Comparison of ENCODE assay signal across 14 cellular contexts in the genomic region with DNA sequence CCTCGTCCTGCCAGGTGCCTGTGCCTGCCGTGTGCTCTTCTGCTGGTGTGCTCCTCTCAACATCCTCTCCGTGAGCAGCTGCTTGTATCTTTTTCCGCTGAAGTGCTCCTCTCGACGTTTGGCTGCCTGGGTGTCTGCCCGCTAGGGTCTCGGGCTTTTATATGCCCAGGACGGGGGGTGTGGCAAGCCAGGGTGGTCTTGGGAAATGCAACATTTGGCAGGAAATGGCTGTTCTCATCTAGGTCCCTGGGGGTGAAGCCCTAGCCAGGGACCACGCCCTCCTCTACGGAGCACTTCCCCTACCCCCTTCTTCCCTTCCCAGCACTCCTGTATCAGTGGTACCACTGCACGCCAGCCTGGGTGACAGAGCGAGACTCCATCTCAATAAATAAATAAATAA. TPM values are rescaled to one million over a fixed set of nuclear protein-coding genes. Genes with fewer than 3 reads are reported as not detected.
DNase-seq lines count a peak whose midpoint lies in the region; ATAC-seq and TF ChIP-seq lines count a peak whose summit lies in the region.
"Had no signal": no experiment of that assay in that cellular context is flagged by ENCODE, and none has a peak within 500 bp of the region (broad histone marks: within the 10 kb centered on the region; RNA-seq: fewer than 3 reads in every experiment).

No MANE protein-coding gene starts in this region.

- H2BK120ac ChIP-seq in H9 (ENCODE audit: low read depth, low read length, poor library complexity, severe bottlenecking): no peak overlapping the region

- H2BK12ac ChIP-seq in H9 (ENCODE audit: insufficient read length, low read depth, low read length): no peak overlapping the region

- WGBS in H9 (ENCODE audit: extremely low coverage, insufficient read length, low lambda C conversion rate): no CpG with 5 or more reads among the region's 13 CpGs

- no peak for TF ChIP-seq CTCF in H9 (conservative IDR thresholded peaks at IDR 0.05)
- no peak for TF ChIP-seq CTCF in dorsolateral prefrontal cortex (IDR thresholded peaks at IDR 0.05 in 54 of 56, conservative IDR thresholded peaks at IDR 0.05 in 2 of 56; ENCODE audit: low read depth in 1 of 56, partially characterized antibody in 56 of 56)
- TF ChIP-seq CTCF in neural progenitor cell (IDR thresholded peaks at IDR 0.05): no peak
- TF ChIP-seq CTCF in breast epithelium (IDR thresholded peaks at IDR 0.05): no peak

- no peak overlapping the region for H3T11ph ChIP-seq in H9 (ENCODE audit: low read length)

- peak overlapping the region in 2 of 3 experiments; percentile 40 to 86; a peak in 2 of 7 replicates for H3K27ac Mint-ChIP-seq in H9
- H3K27ac Mint-ChIP-seq in neural progenitor cell: peak overlapping the region; percentile 46
- H3K27ac Mint-ChIP-seq: CD8-positive, alpha-beta memory T cell had no signal

- H3K4me3 Mint-ChIP-seq in H9: no peak overlapping the region
- no peak overlapping the region for H3K4me3 Mint-ChIP-seq in neural progenitor cell
- H3K4me3 Mint-ChIP-seq: CD8-positive, alpha-beta memory T cell had no signal

- no peak overlapping the region for H3K18ac ChIP-seq in H9 (ENCODE audit: insufficient read length, low read depth, low read length)

- intact Hi-C loops in dorsolateral prefrontal cortex (cut with DNase I) (loop anchor here (2.0 to 10.0 kb wide), 5 partner anchors 85 to 193 kb away; a partner anchor contains a TSS), breast epithelium (cut with DNase I; ENCODE audit: low total_unique reads) (no loop called here)

- H4K91ac ChIP-seq in H9 (ENCODE audit: insufficient read length, low read depth, low read length): no peak overlapping the region

- H3K36me3 ChIP-seq in neural progenitor cell: no peaks in the 10 kb centered on the region
- no peaks in the 10 kb centered on the region for H3K36me3 ChIP-seq in breast epithelium
- H3K36me3 ChIP-seq: BE2C had no signal

- H2AK5ac ChIP-seq in H9 (ENCODE audit: insufficient read length, low read length): no peak overlapping the region

- no peak overlapping the region for H2BK15ac ChIP-seq in H9 (ENCODE audit: low read depth, low read length)

- H2AFZ ChIP-seq in H9 (ENCODE audit: low read length) (no peak overlapping the region), neural progenitor cell (replicated peaks) (no peak overlapping the region)

- H3K4me3 ChIP-seq in dorsolateral prefrontal cortex (no peak overlapping the region), neural progenitor cell (no peak overlapping the region), breast epithelium (no peak overlapping the region)
- H3K4me3 ChIP-seq: A549 had no signal

- no peak overlapping the region for H3K23ac ChIP-seq in H9 (ENCODE audit: insufficient read length, low read depth, low read length)

- no peaks in the 10 kb centered on the region for H3K79me2 ChIP-seq in H9 (ENCODE audit: insufficient read depth, low read length)
- H3K79me2 ChIP-seq in neural progenitor cell (ENCODE audit: low read depth): no peaks in the 10 kb centered on the region

- no peak overlapping the region for H3K9ac ChIP-seq in H9 (ENCODE audit: extremely low read depth, insufficient read length, low read length)
- no peak overlapping the region for H3K9ac ChIP-seq in neural progenitor cell

- H3K4me1 Mint-ChIP-seq in H9: peaks cover 10 to 17% of the 10 kb centered on the region in 2 experiments
- H3K4me1 Mint-ChIP-seq in neural progenitor cell: peaks cover 15% of the 10 kb centered on the region
- H3K4me1 Mint-ChIP-seq: CD8-positive, alpha-beta memory T cell had no signal

- no peaks in the 10 kb centered on the region for H3K79me1 ChIP-seq in H9 (ENCODE audit: insufficient read depth, low read depth, low read length, poor library complexity, severe bottlenecking)

- H3K56ac ChIP-seq in H9 (ENCODE audit: insufficient read length, low read depth, low read length): no peak overlapping the region

- H3K4ac ChIP-seq in H9 (ENCODE audit: low read depth, low read length): no peak overlapping the region

- H4K20me1 ChIP-seq in H9 (ENCODE audit: control insufficient read depth, insufficient read depth, insufficient read length) (no peaks in the 10 kb centered on the region), neural progenitor cell (ENCODE audit: low read depth) (no peaks in the 10 kb centered on the region)

- H3K4me1 ChIP-seq in H9 (ENCODE audit: insufficient read depth, low read length): peaks cover 4% of the 10 kb centered on the region; the same call in 1 of the 2 replicates
- peaks cover 4% of the 10 kb centered on the region for H3K4me1 ChIP-seq in neural progenitor cell
- H3K4me1 ChIP-seq in breast epithelium: no peaks in the 10 kb centered on the region
- H3K4me1 ChIP-seq: A549, BE2C, Caco-2 had no signal

- H3K36me3 Mint-ChIP-seq in H9 (ENCODE audit: insufficient read depth in 1 of 3, low read depth in 3 of 3) (peaks cover 10 to 26% (median 14%) of the 10 kb centered on the region in 3 experiments), neural progenitor cell (peaks cover 42% of the 10 kb centered on the region)

- no peak for TF ChIP-seq POLR2A in breast epithelium (IDR thresholded peaks at IDR 0.05)

- H3K9me3 Mint-ChIP-seq in H9 (peaks cover 14% of the 10 kb centered on the region in 2 experiments), neural progenitor cell (peaks cover 14% of the 10 kb centered on the region)

- no peak overlapping the region for H4K5ac ChIP-seq in H9 (ENCODE audit: insufficient read length, low read depth, low read length)

- H3K9me3 ChIP-seq in H9 (ENCODE audit: control insufficient read depth, low read depth, low read length) (no peaks in the 10 kb centered on the region), neural progenitor cell (ENCODE audit: low read depth) (no peaks in the 10 kb centered on the region), breast epithelium (no peaks in the 10 kb centered on the region)
- H3K9me3 ChIP-seq: A549, BE2C, Caco-2 had no signal

- H4K8ac ChIP-seq in H9 (replicated peaks; ENCODE audit: insufficient read length, low read depth, low read length): no peak overlapping the region

- H2BK20ac ChIP-seq in H9 (ENCODE audit: low read depth, low read length, poor library complexity, severe bottlenecking): no peak overlapping the region

- H2BK5ac ChIP-seq in H9 (ENCODE audit: insufficient read length, low read length): no peak overlapping the region

- H3K27ac ChIP-seq in H9 (ENCODE audit: insufficient read length, low read depth, low read length) (no peak overlapping the region), dorsolateral prefrontal cortex (peak overlapping the region in 49 of 59 donors; percentile 45 to 100 (median 95)), neural progenitor cell (no peak overlapping the region), breast epithelium (no peak overlapping the region)
- H3K27ac ChIP-seq: A549 had no signal

- no peak for DNase-seq in H9
- DNase-seq in dorsolateral prefrontal cortex: no peak
- no peak for DNase-seq in neural progenitor cell (ENCODE audit: low spot score)
- no peak for DNase-seq in NCI-H1694 (lab: John Stamatoyannopoulos, UW)
- DNase-seq in breast epithelium (ENCODE audit: low spot score in 2 of 2): no peak
- DNase-seq: BE2C; Caco-2; CD8-positive, alpha-beta memory T cell; DND-41; GDM1; IMR-90 had no signal

- H3K27me3 Mint-ChIP-seq in H9 (ENCODE audit: low read depth): no peaks in the 10 kb centered on the region
- H3K27me3 Mint-ChIP-seq in neural progenitor cell (ENCODE audit: insufficient read depth, low read depth): peaks cover 2% of the 10 kb centered on the region
- H3K27me3 Mint-ChIP-seq: CD8-positive, alpha-beta memory T cell had no signal

- no peak for ATAC-seq in GM21825 (IDR thresholded peaks at IDR 0.05; ENCODE audit: unreplicated experiment)
- ATAC-seq: A549, HCT116 had no signal

- H3F3A ChIP-seq in neural progenitor cell (ENCODE audit: low read depth): no peaks in the 10 kb centered on the region

- no peak overlapping the region for H3K14ac ChIP-seq in H9 (ENCODE audit: insufficient read depth, low read length)

- H3K27me3 ChIP-seq in H9 (ENCODE audit: insufficient read depth, low read length): no peaks in the 10 kb centered on the region
- no peaks in the 10 kb centered on the region for H3K27me3 ChIP-seq in dorsolateral prefrontal cortex
- no peaks in the 10 kb centered on the region for H3K27me3 ChIP-seq in neural progenitor cell
- no peaks in the 10 kb centered on the region for H3K27me3 ChIP-seq in breast epithelium
- H3K27me3 ChIP-seq: BE2C had no signal

- no peaks in the 10 kb centered on the region for H3K23me2 ChIP-seq in H9 (ENCODE audit: insufficient read length, low read depth, low read length, poor library complexity, severe bottlenecking)

- H3K4me2 ChIP-seq in H9 (ENCODE audit: insufficient read depth, insufficient read length, low read length): no peak overlapping the region
- no peak overlapping the region for H3K4me2 ChIP-seq in neural progenitor cell
- H3K4me2 ChIP-seq: A549 had no signal

RNA-seq across cellular contexts. Expression of a gene that starts 49.4 kb away (rescaled TPM):
- total RNA-seq in H9 (2021) (5.8 and 9.0 TPM in 2 replicates), dorsolateral prefrontal cortex (10 to 100 TPM; 13.2 to 40.2 (median 23.3) TPM), neural progenitor cell (ENCODE audit: low replicate concordance) (22.1 and 25.3 TPM in 2 replicates), breast epithelium (10 to 100 TPM; 25.9 to 63.8 (median 34.7) TPM)

RNA-seq across cellular contexts. Expression of a gene that starts 49.5 kb away (rescaled TPM):
- total RNA-seq in H9 (2021) (88.4 and 93.9 TPM in 2 replicates), dorsolateral prefrontal cortex (10 to 100 TPM; 13.0 to 94.8 (median 30.2) TPM), neural progenitor cell (ENCODE audit: low replicate concordance) (126 and 130 TPM in 2 replicates), breast epithelium (10 to 100 TPM; 12.3 to 15.4 (median 13.0) TPM)

Comparison
In these comparisons a context has a peak if more than half of its experiments do, and no peak if none do; other contexts are left out.
1. H3K27ac ChIP-seq: peak in dorsolateral prefrontal cortex (49 of 59); none in H9 (single experiment), neural progenitor cell (single experiment) and breast epithelium (0 of 2).